Comparison of ENCODE assay signal across 1 cellular context in genomic region chr4:82430193-82431025, GRCh38.
TF ChIP-seq lines count a peak whose summit lies in the region.

Gene ENOPH1 (plus strand): TSS chr4:82430590. CDS start chr4:82430830, 240 bp downstream.
Gene HNRNPDL (minus strand): TSS chr4:82430462. CDS start chr4:82429690, 772 bp downstream.

TF ChIP-seq in HEK293, 187 proteins besides CTCF, POLR2A, EP300 and RAD21 (continued from another document and continues in another):
- TF ChIP-seq, protein P1, sequence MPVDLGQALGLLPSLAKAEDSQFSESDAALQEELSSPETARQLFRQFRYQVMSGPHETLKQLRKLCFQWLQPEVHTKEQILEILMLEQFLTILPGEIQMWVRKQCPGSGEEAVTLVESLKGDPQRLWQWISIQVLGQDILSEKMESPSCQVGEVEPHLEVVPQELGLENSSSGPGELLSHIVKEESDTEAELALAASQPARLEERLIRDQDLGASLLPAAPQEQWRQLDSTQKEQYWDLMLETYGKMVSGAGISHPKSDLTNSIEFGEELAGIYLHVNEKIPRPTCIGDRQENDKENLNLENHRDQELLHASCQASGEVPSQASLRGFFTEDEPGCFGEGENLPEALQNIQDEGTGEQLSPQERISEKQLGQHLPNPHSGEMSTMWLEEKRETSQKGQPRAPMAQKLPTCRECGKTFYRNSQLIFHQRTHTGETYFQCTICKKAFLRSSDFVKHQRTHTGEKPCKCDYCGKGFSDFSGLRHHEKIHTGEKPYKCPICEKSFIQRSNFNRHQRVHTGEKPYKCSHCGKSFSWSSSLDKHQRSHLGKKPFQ (tag by site-specific recombination; IDR thresholded peaks at IDR 0.05), result no peak
- TF ChIP-seq ZNF530 (tag by site-specific recombination; IDR thresholded peaks at IDR 0.05; ENCODE audit: low read depth), result no peak
- TF ChIP-seq ZNF645 (tag by site-specific recombination; IDR thresholded peaks at IDR 0.05), result no peak
- TF ChIP-seq GLI4 (tag by site-specific recombination; IDR thresholded peaks at IDR 0.05), result no peak
- peak; percentile 87 for TF ChIP-seq ZNF335 (tag by site-specific recombination; conservative IDR thresholded peaks at IDR 0.05)
- TF ChIP-seq PRDM2 (tag by site-specific recombination; IDR thresholded peaks at IDR 0.05; ENCODE audit: borderline replicate concordance), result no peak
- TF ChIP-seq ZNF175 (tag by site-specific recombination; IDR thresholded peaks at IDR 0.05), result no peak
- no peak for TF ChIP-seq ZNF133 (tag by site-specific recombination; IDR thresholded peaks at IDR 0.05)
- no peak for TF ChIP-seq MZF1 (tag by site-specific recombination; IDR thresholded peaks at IDR 0.05; ENCODE audit: borderline replicate concordance)
- no peak for TF ChIP-seq ZNF555 (tag by site-specific recombination; conservative IDR thresholded peaks at IDR 0.05)
- no peak for TF ChIP-seq ZNF311 (tag by site-specific recombination; IDR thresholded peaks at IDR 0.05; ENCODE audit: borderline replicate concordance)
- no peak for TF ChIP-seq MEIS1 (CRISPR knock-in tag; IDR thresholded peaks at IDR 0.05; ENCODE audit: borderline replicate concordance)
- TF ChIP-seq ZNF169 (tag by site-specific recombination; IDR thresholded peaks at IDR 0.05), result no peak
- TF ChIP-seq, protein P2, sequence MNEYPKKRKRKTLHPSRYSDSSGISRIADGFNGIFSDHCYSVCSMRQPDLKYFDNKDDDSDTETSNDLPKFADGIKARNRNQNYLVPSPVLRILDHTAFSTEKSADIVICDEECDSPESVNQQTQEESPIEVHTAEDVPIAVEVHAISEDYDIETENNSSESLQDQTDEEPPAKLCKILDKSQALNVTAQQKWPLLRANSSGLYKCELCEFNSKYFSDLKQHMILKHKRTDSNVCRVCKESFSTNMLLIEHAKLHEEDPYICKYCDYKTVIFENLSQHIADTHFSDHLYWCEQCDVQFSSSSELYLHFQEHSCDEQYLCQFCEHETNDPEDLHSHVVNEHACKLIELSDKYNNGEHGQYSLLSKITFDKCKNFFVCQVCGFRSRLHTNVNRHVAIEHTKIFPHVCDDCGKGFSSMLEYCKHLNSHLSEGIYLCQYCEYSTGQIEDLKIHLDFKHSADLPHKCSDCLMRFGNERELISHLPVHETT (tag by site-specific recombination; IDR thresholded peaks at IDR 0.05), result no peak
- peak; percentile 84; the same call in 1 of the 2 replicates for TF ChIP-seq ZEB2 (tag by site-specific recombination; IDR thresholded peaks at IDR 0.05)
- TF ChIP-seq ZNF394 (tag by site-specific recombination; IDR thresholded peaks at IDR 0.05; ENCODE audit: borderline replicate concordance), result no peak; the same call in 1 of the 2 replicates
- no peak for TF ChIP-seq ZIC2 (tag by site-specific recombination; IDR thresholded peaks at IDR 0.05)
- no peak for TF ChIP-seq ZFP3 (tag by site-specific recombination; IDR thresholded peaks at IDR 0.05; ENCODE audit: low read depth)
- no peak for TF ChIP-seq RBAK (tag by site-specific recombination; IDR thresholded peaks at IDR 0.05)
- no peak for TF ChIP-seq ZNF792 (tag by site-specific recombination; IDR thresholded peaks at IDR 0.05)
- TF ChIP-seq ZNF184 (tag by site-specific recombination; IDR thresholded peaks at IDR 0.05), result no peak; the same call in 1 of the 2 replicates
- TF ChIP-seq SP2 (tag by site-specific recombination; IDR thresholded peaks at IDR 0.05), result peak; percentile 87
- no peak for TF ChIP-seq ZNF324 (tag by site-specific recombination; IDR thresholded peaks at IDR 0.05)
- TF ChIP-seq ZBTB21 (tag by site-specific recombination; IDR thresholded peaks at IDR 0.05), result no peak
- no peak; the same call in 1 of the 2 replicates for TF ChIP-seq KLF9 (tag by site-specific recombination; IDR thresholded peaks at IDR 0.05; ENCODE audit: low read depth)
- no peak for TF ChIP-seq SETDB1 (IDR thresholded peaks at IDR 0.05; ENCODE audit: insufficient read length, low read length)
- TF ChIP-seq ZNF585B (tag by site-specific recombination; IDR thresholded peaks at IDR 0.05), result no peak
- TF ChIP-seq GLIS1 (tag by site-specific recombination; IDR thresholded peaks at IDR 0.05), result peak; percentile 23; the same call in 1 of the 2 replicates
- TF ChIP-seq ZNF670 (tag by site-specific recombination; IDR thresholded peaks at IDR 0.05; ENCODE audit: low read depth), result no peak
- TF ChIP-seq ZNF701 (tag by site-specific recombination; IDR thresholded peaks at IDR 0.05), result no peak
- TF ChIP-seq ZNF248 (tag by site-specific recombination; IDR thresholded peaks at IDR 0.05), result no peak
- TF ChIP-seq ZNF626 (tag by site-specific recombination; IDR thresholded peaks at IDR 0.05), result no peak
- no peak for TF ChIP-seq ZNF830 (tag by site-specific recombination; IDR thresholded peaks at IDR 0.05; ENCODE audit: low read depth)
- no peak for TF ChIP-seq KLF7 (tag by site-specific recombination; IDR thresholded peaks at IDR 0.05; ENCODE audit: borderline replicate concordance)
- no peak for TF ChIP-seq ZNF521 (tag by site-specific recombination; IDR thresholded peaks at IDR 0.05)
- TF ChIP-seq ZNF366 (tag by site-specific recombination; conservative IDR thresholded peaks at IDR 0.05), result peak; percentile 44
- no peak for TF ChIP-seq ZNF391 (tag by site-specific recombination; IDR thresholded peaks at IDR 0.05; ENCODE audit: borderline replicate concordance, low read depth)
- TF ChIP-seq GFI1B (tag by site-specific recombination; IDR thresholded peaks at IDR 0.05), result no peak
- TF ChIP-seq ZNF280C (tag by site-specific recombination; IDR thresholded peaks at IDR 0.05), result no peak
- no peak for TF ChIP-seq YY1 (tag by site-specific recombination; IDR thresholded peaks at IDR 0.05)
- no peak for TF ChIP-seq ZNF776 (tag by site-specific recombination; IDR thresholded peaks at IDR 0.05; ENCODE audit: borderline replicate concordance)
- TF ChIP-seq ZNF174 (tag by site-specific recombination; IDR thresholded peaks at IDR 0.05), result no peak
- TF ChIP-seq FEZF1 (tag by site-specific recombination; IDR thresholded peaks at IDR 0.05), result peak; percentile 64
- TF ChIP-seq, protein P3, sequence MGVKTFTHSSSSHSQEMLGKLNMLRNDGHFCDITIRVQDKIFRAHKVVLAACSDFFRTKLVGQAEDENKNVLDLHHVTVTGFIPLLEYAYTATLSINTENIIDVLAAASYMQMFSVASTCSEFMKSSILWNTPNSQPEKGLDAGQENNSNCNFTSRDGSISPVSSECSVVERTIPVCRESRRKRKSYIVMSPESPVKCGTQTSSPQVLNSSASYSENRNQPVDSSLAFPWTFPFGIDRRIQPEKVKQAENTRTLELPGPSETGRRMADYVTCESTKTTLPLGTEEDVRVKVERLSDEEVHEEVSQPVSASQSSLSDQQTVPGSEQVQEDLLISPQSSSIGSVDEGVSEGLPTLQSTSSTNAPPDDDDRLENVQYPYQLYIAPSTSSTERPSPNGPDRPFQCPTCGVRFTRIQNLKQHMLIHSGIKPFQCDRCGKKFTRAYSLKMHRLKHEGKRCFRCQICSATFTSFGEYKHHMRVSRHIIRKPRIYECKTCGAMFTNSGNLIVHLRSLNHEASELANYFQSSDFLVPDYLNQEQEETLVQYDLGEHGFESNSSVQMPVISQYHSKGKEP (tag by site-specific recombination; IDR thresholded peaks at IDR 0.05), result no peak
- TF ChIP-seq, protein P4, sequence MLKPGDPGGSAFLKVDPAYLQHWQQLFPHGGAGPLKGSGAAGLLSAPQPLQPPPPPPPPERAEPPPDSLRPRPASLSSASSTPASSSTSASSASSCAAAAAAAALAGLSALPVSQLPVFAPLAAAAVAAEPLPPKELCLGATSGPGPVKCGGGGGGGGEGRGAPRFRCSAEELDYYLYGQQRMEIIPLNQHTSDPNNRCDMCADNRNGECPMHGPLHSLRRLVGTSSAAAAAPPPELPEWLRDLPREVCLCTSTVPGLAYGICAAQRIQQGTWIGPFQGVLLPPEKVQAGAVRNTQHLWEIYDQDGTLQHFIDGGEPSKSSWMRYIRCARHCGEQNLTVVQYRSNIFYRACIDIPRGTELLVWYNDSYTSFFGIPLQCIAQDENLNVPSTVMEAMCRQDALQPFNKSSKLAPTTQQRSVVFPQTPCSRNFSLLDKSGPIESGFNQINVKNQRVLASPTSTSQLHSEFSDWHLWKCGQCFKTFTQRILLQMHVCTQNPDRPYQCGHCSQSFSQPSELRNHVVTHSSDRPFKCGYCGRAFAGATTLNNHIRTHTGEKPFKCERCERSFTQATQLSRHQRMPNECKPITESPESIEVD (tag by site-specific recombination; IDR thresholded peaks at IDR 0.05), result no peak
- TF ChIP-seq ZNF561 (tag by site-specific recombination; IDR thresholded peaks at IDR 0.05; ENCODE audit: borderline replicate concordance), result 0 out of 2 replicates have a peak, but pooled peaks have one; percentile 62
- no peak for TF ChIP-seq ZNF664 (tag by site-specific recombination; IDR thresholded peaks at IDR 0.05)
- TF ChIP-seq, protein P5, sequence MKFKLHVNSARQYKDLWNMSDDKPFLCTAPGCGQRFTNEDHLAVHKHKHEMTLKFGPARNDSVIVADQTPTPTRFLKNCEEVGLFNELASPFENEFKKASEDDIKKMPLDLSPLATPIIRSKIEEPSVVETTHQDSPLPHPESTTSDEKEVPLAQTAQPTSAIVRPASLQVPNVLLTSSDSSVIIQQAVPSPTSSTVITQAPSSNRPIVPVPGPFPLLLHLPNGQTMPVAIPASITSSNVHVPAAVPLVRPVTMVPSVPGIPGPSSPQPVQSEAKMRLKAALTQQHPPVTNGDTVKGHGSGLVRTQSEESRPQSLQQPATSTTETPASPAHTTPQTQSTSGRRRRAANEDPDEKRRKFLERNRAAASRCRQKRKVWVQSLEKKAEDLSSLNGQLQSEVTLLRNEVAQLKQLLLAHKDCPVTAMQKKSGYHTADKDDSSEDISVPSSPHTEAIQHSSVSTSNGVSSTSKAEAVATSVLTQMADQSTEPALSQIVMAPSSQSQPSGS (tag by site-specific recombination; IDR thresholded peaks at IDR 0.05; ENCODE audit: low read depth), result no peak
- TF ChIP-seq ZNF350 (tag by site-specific recombination; IDR thresholded peaks at IDR 0.05), result no peak
- TF ChIP-seq ZNF266 (tag by site-specific recombination; IDR thresholded peaks at IDR 0.05; ENCODE audit: low read depth), result no peak
